Comparison of ENCODE assay signal across 1 cellular context in the genomic region with DNA sequence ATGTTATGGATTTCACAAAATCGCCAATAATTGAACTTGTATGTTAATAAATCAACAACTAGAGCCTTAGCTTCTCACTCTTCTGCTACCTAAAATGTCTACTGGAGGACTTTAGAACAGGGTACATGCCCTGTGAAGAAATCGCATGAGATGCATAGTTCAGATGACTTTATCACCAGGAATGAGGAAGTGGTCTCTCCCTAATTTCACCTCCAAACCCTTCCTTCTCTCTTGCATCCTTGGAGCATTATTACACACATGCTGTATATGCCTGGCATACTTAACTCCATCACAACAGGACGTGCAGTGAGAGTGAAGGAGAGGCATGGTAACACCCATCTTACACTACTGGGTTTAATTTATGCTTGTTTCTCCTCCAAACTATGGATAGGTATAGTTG.
TF ChIP-seq lines count a peak whose summit lies in the region.

No MANE protein-coding gene starts in this region.

TF ChIP-seq in HepG2, 621 proteins besides CTCF, POLR2A, EP300 and RAD21 (continued from another document and continues in another):
- TF ChIP-seq, protein P1, sequence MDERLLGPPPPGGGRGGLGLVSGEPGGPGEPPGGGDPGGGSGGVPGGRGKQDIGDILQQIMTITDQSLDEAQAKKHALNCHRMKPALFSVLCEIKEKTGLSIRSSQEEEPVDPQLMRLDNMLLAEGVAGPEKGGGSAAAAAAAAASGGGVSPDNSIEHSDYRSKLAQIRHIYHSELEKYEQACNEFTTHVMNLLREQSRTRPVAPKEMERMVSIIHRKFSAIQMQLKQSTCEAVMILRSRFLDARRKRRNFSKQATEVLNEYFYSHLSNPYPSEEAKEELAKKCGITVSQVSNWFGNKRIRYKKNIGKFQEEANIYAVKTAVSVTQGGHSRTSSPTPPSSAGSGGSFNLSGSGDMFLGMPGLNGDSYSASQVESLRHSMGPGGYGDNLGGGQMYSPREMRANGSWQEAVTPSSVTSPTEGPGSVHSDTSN (CRISPR knock-in tag; IDR thresholded peaks at IDR 0.05): no peak
- TF ChIP-seq PCBP1 (IDR thresholded peaks at IDR 0.05; ENCODE audit: borderline replicate concordance, low read depth, low read length) (no peak), LCORL (IDR thresholded peaks at IDR 0.05) (peak; percentile 75), LCORL (CRISPR knock-in tag; IDR thresholded peaks at IDR 0.05) (no peak), ZNF451 (CRISPR knock-in tag; IDR thresholded peaks at IDR 0.05) (no peak), NR2C2 (CRISPR knock-in tag; IDR thresholded peaks at IDR 0.05; ENCODE audit: borderline replicate concordance) (no peak), TAF1 (CRISPR knock-in tag; IDR thresholded peaks at IDR 0.05) (no peak), MTF1 (CRISPR knock-in tag; IDR thresholded peaks at IDR 0.05) (no peak), RARG (CRISPR knock-in tag; IDR thresholded peaks at IDR 0.05; ENCODE audit: low read depth) (no peak), YEATS2 (CRISPR knock-in tag; IDR thresholded peaks at IDR 0.05; ENCODE audit: borderline replicate concordance) (no peak), ZNF569 (CRISPR knock-in tag; IDR thresholded peaks at IDR 0.05; ENCODE audit: borderline replicate concordance) (no peak), SMAD1 (CRISPR knock-in tag; IDR thresholded peaks at IDR 0.05; ENCODE audit: borderline replicate concordance, low read depth) (no peak), POGZ (CRISPR knock-in tag; IDR thresholded peaks at IDR 0.05) (no peak), ZNF775 (CRISPR knock-in tag; IDR thresholded peaks at IDR 0.05; ENCODE audit: borderline replicate concordance) (no peak), SNAPC2 (CRISPR knock-in tag; IDR thresholded peaks at IDR 0.05) (no peak), HHEX (CRISPR knock-in tag; IDR thresholded peaks at IDR 0.05) (no peak), FOSL1 (CRISPR knock-in tag; IDR thresholded peaks at IDR 0.05; ENCODE audit: borderline replicate concordance) (peak; percentile 52; the same call in 1 of the 2 replicates), REL (CRISPR knock-in tag; conservative IDR thresholded peaks at IDR 0.05) (no peak), ADNP (CRISPR knock-in tag; IDR thresholded peaks at IDR 0.05) (no peak), ZNF766 (CRISPR knock-in tag; IDR thresholded peaks at IDR 0.05; ENCODE audit: borderline replicate concordance) (no peak), ZFP36L1 (CRISPR knock-in tag; IDR thresholded peaks at IDR 0.05) (no peak), HDAC1 (CRISPR knock-in tag; IDR thresholded peaks at IDR 0.05) (no peak), ZSCAN20 (CRISPR knock-in tag; IDR thresholded peaks at IDR 0.05; ENCODE audit: borderline replicate concordance) (no peak), RXRB (CRISPR knock-in tag; IDR thresholded peaks at IDR 0.05; ENCODE audit: borderline replicate concordance) (no peak), MAFK (conservative IDR thresholded peaks at IDR 0.05 in 1 of 2, IDR thresholded peaks at IDR 0.05 in 1 of 2; ENCODE audit: low read length in 2 of 2) (no peak), MED8 (CRISPR knock-in tag; IDR thresholded peaks at IDR 0.05; ENCODE audit: insufficient replicate concordance) (no peak), GZF1 (CRISPR knock-in tag; IDR thresholded peaks at IDR 0.05) (no peak), ZMYM2 (CRISPR knock-in tag; IDR thresholded peaks at IDR 0.05) (no peak), PHF21A (CRISPR knock-in tag; IDR thresholded peaks at IDR 0.05) (no peak), ZNF83 (CRISPR knock-in tag; IDR thresholded peaks at IDR 0.05; ENCODE audit: borderline replicate concordance) (no peak), TEAD2 (CRISPR knock-in tag; IDR thresholded peaks at IDR 0.05) (no peak), NFYC (CRISPR knock-in tag; IDR thresholded peaks at IDR 0.05) (no peak), CEBPG (CRISPR knock-in tag; IDR thresholded peaks at IDR 0.05) (0 out of 2 replicates have a peak, but pooled peaks have one; percentile 28), ZNF205 (CRISPR knock-in tag; IDR thresholded peaks at IDR 0.05) (no peak)
- TF ChIP-seq, protein P2, sequence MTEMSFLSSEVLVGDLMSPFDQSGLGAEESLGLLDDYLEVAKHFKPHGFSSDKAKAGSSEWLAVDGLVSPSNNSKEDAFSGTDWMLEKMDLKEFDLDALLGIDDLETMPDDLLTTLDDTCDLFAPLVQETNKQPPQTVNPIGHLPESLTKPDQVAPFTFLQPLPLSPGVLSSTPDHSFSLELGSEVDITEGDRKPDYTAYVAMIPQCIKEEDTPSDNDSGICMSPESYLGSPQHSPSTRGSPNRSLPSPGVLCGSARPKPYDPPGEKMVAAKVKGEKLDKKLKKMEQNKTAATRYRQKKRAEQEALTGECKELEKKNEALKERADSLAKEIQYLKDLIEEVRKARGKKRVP (CRISPR knock-in tag; IDR thresholded peaks at IDR 0.05): no peak
- TF ChIP-seq, protein P3, sequence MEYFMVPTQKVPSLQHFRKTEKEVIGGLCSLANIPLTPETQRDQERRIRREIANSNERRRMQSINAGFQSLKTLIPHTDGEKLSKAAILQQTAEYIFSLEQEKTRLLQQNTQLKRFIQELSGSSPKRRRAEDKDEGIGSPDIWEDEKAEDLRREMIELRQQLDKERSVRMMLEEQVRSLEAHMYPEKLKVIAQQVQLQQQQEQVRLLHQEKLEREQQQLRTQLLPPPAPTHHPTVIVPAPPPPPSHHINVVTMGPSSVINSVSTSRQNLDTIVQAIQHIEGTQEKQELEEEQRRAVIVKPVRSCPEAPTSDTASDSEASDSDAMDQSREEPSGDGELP (IDR thresholded peaks at IDR 0.05; ENCODE audit: borderline replicate concordance, low read depth): no peak
- TF ChIP-seq, protein P4, sequence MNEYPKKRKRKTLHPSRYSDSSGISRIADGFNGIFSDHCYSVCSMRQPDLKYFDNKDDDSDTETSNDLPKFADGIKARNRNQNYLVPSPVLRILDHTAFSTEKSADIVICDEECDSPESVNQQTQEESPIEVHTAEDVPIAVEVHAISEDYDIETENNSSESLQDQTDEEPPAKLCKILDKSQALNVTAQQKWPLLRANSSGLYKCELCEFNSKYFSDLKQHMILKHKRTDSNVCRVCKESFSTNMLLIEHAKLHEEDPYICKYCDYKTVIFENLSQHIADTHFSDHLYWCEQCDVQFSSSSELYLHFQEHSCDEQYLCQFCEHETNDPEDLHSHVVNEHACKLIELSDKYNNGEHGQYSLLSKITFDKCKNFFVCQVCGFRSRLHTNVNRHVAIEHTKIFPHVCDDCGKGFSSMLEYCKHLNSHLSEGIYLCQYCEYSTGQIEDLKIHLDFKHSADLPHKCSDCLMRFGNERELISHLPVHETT (CRISPR knock-in tag; conservative IDR thresholded peaks at IDR 0.05): no peak
- TF ChIP-seq, protein P5, sequence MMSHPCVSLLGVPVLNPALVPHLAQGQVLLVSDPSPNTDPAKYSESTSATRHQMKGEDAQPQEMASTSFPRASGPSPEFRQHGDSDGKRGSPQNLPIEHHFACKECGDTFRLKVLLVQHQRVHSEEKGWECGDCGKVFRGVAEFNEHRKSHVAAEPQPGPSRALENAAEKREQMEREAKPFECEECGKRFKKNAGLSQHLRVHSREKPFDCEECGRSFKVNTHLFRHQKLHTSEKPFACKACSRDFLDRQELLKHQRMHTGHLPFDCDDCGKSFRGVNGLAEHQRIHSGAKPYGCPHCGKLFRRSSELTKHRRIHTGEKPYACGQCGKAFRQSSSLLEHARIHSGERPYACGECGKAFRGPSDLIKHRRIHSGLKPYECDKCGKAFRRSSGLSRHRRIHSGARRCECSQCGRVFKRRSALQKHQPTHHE (CRISPR knock-in tag; IDR thresholded peaks at IDR 0.05; ENCODE audit: borderline replicate concordance): no peak
- TF ChIP-seq, protein P6, sequence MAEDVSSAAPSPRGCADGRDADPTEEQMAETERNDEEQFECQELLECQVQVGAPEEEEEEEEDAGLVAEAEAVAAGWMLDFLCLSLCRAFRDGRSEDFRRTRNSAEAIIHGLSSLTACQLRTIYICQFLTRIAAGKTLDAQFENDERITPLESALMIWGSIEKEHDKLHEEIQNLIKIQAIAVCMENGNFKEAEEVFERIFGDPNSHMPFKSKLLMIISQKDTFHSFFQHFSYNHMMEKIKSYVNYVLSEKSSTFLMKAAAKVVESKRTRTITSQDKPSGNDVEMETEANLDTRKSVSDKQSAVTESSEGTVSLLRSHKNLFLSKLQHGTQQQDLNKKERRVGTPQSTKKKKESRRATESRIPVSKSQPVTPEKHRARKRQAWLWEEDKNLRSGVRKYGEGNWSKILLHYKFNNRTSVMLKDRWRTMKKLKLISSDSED (CRISPR knock-in tag; IDR thresholded peaks at IDR 0.05): no peak
- TF ChIP-seq, protein P7, sequence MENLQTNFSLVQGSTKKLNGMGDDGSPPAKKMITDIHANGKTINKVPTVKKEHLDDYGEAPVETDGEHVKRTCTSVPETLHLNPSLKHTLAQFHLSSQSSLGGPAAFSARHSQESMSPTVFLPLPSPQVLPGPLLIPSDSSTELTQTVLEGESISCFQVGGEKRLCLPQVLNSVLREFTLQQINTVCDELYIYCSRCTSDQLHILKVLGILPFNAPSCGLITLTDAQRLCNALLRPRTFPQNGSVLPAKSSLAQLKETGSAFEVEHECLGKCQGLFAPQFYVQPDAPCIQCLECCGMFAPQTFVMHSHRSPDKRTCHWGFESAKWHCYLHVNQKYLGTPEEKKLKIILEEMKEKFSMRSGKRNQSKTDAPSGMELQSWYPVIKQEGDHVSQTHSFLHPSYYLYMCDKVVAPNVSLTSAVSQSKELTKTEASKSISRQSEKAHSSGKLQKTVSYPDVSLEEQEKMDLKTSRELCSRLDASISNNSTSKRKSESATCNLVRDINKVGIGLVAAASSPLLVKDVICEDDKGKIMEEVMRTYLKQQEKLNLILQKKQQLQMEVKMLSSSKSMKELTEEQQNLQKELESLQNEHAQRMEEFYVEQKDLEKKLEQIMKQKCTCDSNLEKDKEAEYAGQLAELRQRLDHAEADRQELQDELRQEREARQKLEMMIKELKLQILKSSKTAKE (CRISPR knock-in tag; IDR thresholded peaks at IDR 0.05; ENCODE audit: borderline replicate concordance): no peak
- TF ChIP-seq, protein P8, sequence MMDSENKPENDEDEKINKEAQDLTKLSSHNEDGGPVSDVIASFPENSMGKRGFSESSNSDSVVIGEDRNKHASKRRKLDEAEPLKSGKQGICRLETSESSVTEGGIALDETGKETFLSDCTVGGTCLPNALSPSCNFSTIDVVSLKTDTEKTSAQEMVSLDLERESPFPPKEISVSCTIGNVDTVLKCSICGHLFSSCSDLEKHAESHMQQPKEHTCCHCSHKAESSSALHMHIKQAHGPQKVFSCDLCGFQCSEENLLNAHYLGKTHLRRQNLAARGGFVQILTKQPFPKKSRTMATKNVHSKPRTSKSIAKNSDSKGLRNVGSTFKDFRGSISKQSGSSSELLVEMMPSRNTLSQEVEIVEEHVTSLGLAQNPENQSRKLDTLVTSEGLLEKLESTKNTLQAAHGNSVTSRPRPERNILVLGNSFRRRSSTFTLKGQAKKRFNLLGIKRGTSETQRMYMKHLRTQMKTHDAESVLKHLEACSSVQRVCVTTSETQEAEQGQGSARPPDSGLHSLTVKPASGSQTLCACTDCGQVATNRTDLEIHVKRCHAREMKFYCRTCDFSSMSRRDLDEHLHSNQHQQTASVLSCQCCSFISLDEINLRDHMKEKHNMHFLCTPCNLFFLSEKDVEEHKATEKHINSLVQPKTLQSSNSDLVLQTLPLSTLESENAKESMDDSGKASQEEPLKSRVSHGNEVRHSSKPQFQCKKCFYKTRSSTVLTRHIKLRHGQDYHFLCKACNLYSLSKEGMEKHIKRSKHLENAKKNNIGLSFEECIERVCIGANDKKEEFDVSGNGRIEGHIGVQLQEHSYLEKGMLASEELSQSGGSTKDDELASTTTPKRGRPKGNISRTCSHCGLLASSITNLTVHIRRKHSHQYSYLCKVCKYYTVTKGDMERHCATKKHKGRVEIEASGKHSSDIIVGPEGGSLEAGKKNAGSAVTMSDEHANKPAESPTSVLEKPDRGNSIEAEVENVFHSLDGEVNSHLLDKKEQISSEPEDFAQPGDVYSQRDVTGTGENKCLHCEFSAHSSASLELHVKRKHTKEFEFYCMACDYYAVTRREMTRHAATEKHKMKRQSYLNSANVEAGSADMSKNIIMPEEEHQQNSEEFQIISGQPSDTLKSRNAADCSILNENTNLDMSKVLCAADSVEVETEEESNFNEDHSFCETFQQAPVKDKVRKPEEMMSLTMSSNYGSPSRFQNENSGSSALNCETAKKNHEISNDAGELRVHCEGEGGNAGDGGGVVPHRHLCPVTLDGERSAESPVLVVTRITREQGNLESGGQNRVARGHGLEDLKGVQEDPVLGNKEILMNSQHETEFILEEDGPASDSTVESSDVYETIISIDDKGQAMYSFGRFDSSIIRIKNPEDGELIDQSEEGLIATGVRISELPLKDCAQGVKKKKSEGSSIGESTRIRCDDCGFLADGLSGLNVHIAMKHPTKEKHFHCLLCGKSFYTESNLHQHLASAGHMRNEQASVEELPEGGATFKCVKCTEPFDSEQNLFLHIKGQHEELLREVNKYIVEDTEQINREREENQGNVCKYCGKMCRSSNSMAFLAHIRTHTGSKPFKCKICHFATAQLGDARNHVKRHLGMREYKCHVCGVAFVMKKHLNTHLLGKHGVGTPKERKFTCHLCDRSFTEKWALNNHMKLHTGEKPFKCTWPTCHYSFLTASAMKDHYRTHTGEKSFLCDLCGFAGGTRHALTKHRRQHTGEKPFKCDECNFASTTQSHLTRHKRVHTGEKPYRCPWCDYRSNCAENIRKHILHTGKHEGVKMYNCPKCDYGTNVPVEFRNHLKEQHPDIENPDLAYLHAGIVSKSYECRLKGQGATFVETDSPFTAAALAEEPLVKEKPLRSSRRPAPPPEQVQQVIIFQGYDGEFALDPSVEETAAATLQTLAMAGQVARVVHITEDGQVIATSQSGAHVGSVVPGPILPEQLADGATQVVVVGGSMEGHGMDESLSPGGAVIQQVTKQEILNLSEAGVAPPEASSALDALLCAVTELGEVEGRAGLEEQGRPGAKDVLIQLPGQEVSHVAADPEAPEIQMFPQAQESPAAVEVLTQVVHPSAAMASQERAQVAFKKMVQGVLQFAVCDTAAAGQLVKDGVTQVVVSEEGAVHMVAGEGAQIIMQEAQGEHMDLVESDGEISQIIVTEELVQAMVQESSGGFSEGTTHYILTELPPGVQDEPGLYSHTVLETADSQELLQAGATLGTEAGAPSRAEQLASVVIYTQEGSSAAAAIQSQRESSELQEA (CRISPR knock-in tag; IDR thresholded peaks at IDR 0.05; ENCODE audit: not compliant biosample characterization): no peak
- TF ChIP-seq, protein P9, sequence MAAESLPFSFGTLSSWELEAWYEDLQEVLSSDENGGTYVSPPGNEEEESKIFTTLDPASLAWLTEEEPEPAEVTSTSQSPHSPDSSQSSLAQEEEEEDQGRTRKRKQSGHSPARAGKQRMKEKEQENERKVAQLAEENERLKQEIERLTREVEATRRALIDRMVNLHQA (CRISPR knock-in tag; IDR thresholded peaks at IDR 0.05): no peak
